ENCODE assay signal across 2 cellular contexts in genomic region chr2:237280937-237281336, GRCh38.
TF ChIP-seq lines count a peak whose summit lies in the region.

No MANE protein-coding gene starts in this region.

TF ChIP-seq in SK-N-SH, 30 proteins besides CTCF, POLR2A, EP300 and RAD21 (continued from another document):
- TF ChIP-seq REST (IDR thresholded peaks at IDR 0.05; ENCODE audit: low read depth, low read length) (no peak), JUND (IDR thresholded peaks at IDR 0.05) (no peak), MEF2A (IDR thresholded peaks at IDR 0.05; ENCODE audit: borderline replicate concordance, low read depth) (no peak), TEAD4 (IDR thresholded peaks at IDR 0.05; ENCODE audit: borderline replicate concordance, insufficient read depth) (no peak), CHD2 (IDR thresholded peaks at IDR 0.05; ENCODE audit: low read length, partially characterized antibody) (no peak), RFX5 (IDR thresholded peaks at IDR 0.05; ENCODE audit: low read length) (no peak), RXRA (IDR thresholded peaks at IDR 0.05; ENCODE audit: borderline replicate concordance, low read depth) (no peak), POLR2AphosphoS5 (IDR thresholded peaks at IDR 0.05; ENCODE audit: low read depth, low read length) (no peak), TAF1 (IDR thresholded peaks at IDR 0.05; ENCODE audit: borderline replicate concordance, low read depth, low read length) (no peak), FOXJ3 (CRISPR knock-in tag; IDR thresholded peaks at IDR 0.05) (no peak), PBX3 (IDR thresholded peaks at IDR 0.05) (no peak), ELF1 (IDR thresholded peaks at IDR 0.05) (no peak), GABPA (IDR thresholded peaks at IDR 0.05; ENCODE audit: low read depth) (no peak), SIN3A (IDR thresholded peaks at IDR 0.05; ENCODE audit: borderline replicate concordance, low read depth, low read length) (no peak)

TF ChIP-seq in SK-N-SH treated with all-trans-retinoic acid at 6 μM for 48 hours, 23 proteins besides CTCF, POLR2A, EP300 and RAD21 (continued from another document):
- TF ChIP-seq CREB5 (CRISPR knock-in tag; IDR thresholded peaks at IDR 0.05; ENCODE audit: low read depth) (no peak), ZC3H10 (CRISPR knock-in tag; IDR thresholded peaks at IDR 0.05) (no peak), CSDC2 (CRISPR knock-in tag; IDR thresholded peaks at IDR 0.05) (no peak), PATZ1 (CRISPR knock-in tag; IDR thresholded peaks at IDR 0.05; ENCODE audit: borderline replicate concordance) (no peak), ARNTL (CRISPR knock-in tag; IDR thresholded peaks at IDR 0.05; ENCODE audit: borderline replicate concordance, low read depth) (no peak), RARB (CRISPR knock-in tag; IDR thresholded peaks at IDR 0.05) (no peak), POU6F1 (CRISPR knock-in tag; IDR thresholded peaks at IDR 0.05; ENCODE audit: borderline replicate concordance, low read depth) (no peak), ZFP30 (CRISPR knock-in tag; IDR thresholded peaks at IDR 0.05) (no peak), ZNF565 (CRISPR knock-in tag; conservative IDR thresholded peaks at IDR 0.05; ENCODE audit: low read depth) (no peak), SNAI2 (CRISPR knock-in tag; IDR thresholded peaks at IDR 0.05) (no peak)
TF ChIP-seq in SK-N-SH treated with all-trans-retinoic acid at 6 μM for 48 hours: peak in this region for 0.
